Comparison of ENCODE assay signal across 1 cellular context in the genomic region with DNA sequence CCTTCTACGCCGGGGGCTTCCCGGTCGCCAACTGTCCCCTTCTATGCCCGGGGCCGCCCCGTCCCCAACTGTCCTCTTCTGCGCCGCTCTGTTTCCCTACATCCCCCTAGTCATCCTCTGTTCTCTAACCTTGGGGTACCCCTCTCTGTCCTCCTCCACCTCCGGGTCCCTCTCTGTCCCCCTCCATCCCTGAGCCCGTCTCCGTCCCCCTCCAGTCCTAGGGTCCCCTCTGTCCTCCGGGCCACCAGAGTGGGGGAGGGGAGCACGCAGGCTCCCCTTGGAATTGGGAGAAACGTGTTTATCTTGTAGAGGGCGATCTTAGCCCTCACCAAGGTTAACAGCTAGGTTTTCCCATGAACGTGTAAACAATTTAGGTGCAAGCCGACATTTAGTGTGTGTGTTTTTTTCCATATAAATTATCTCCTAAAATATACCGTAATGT.
TF ChIP-seq lines count a peak whose summit lies in the region.

No MANE protein-coding gene starts in this region.

TF ChIP-seq in A549, 52 proteins besides CTCF, POLR2A, EP300 and RAD21 (continued from another document):
- TF ChIP-seq, protein P1, sequence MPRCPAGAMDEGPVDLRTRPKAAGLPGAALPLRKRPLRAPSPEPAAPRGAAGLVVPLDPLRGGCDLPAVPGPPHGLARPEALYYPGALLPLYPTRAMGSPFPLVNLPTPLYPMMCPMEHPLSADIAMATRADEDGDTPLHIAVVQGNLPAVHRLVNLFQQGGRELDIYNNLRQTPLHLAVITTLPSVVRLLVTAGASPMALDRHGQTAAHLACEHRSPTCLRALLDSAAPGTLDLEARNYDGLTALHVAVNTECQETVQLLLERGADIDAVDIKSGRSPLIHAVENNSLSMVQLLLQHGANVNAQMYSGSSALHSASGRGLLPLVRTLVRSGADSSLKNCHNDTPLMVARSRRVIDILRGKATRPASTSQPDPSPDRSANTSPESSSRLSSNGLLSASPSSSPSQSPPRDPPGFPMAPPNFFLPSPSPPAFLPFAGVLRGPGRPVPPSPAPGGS (IDR thresholded peaks at IDR 0.05), result no peak
- TF ChIP-seq EHMT2 (IDR thresholded peaks at IDR 0.05; ENCODE audit: low read depth) (no peak), SMC3 (IDR thresholded peaks at IDR 0.05) (no peak; the same call in 1 of the 3 replicates), MAFK (IDR thresholded peaks at IDR 0.05; ENCODE audit: partially characterized antibody) (no peak), ESRRA (IDR thresholded peaks at IDR 0.05; ENCODE audit: borderline replicate concordance, low read length) (0 out of 2 replicates have a peak, but pooled peaks have one; percentile 38), KDM1A (IDR thresholded peaks at IDR 0.05; ENCODE audit: low read depth) (no peak), JUN (IDR thresholded peaks at IDR 0.05) (peak; percentile 15 to 27; a peak in 2 of 5 replicates), RCOR1 (IDR thresholded peaks at IDR 0.05; ENCODE audit: low read depth, low read length) (no peak), KDM5A (IDR thresholded peaks at IDR 0.05) (no peak), BHLHE40 (IDR thresholded peaks at IDR 0.05; ENCODE audit: low read depth, low read length) (no peak), CBX2 (IDR thresholded peaks at IDR 0.05; ENCODE audit: borderline replicate concordance, low read depth) (no peak), CHD2 (IDR thresholded peaks at IDR 0.05; ENCODE audit: low read length, partially characterized antibody) (no peak), ZFP36 (IDR thresholded peaks at IDR 0.05; ENCODE audit: borderline replicate concordance, partially characterized antibody) (no peak), MYC (IDR thresholded peaks at IDR 0.05; ENCODE audit: borderline replicate concordance, low read length) (no peak), EHF (CRISPR knock-in tag; IDR thresholded peaks at IDR 0.05) (no peak), NR3C1 (IDR thresholded peaks at IDR 0.05) (no peak), CBX8 (IDR thresholded peaks at IDR 0.05) (no peak), RNF2 (IDR thresholded peaks at IDR 0.05; ENCODE audit: borderline replicate concordance, low read depth) (no peak)
- TF ChIP-seq, protein P2, sequence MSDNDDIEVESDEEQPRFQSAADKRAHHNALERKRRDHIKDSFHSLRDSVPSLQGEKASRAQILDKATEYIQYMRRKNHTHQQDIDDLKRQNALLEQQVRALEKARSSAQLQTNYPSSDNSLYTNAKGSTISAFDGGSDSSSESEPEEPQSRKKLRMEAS (IDR thresholded peaks at IDR 0.05), result peak; percentile 49; the same call in 1 of the 2 replicates
TF ChIP-seq in A549: peak in this region for 10.
